ENCODE assay signal across 25 cellular contexts in genomic region chr17:80164185-80164584, GRCh38. TPM values are rescaled to one million over a fixed set of nuclear protein-coding genes. Genes with fewer than 3 reads are reported as not detected.
"Had no signal": no experiment of that assay in that cellular context is flagged by ENCODE, and none has a peak within 500 bp of the region (broad histone marks: within the 10 kb centered on the region; RNA-seq: fewer than 3 reads in every experiment).

No MANE protein-coding gene starts in this region.

- ATAC-seq: activated naive CD8-positive, alpha-beta T cell treated with anti-CD3 and anti-CD28 coated beads, Interleukin-2, amount 50 U/mL, for 24 hours; activated T-cell treated with anti-CD3 and anti-CD28 coated beads, Interleukin-2, amount 50 U/mL, for 4 hours; activated T-helper 17 cell treated with anti-CD3 and anti-CD28 coated beads, Interleukin-2, amount 50 U/mL, for 72 hours; gastrocnemius medialis; sciatic nerve; stimulated activated naive CD8-positive, alpha-beta T cell treated with anti-CD3 and anti-CD28 coated beads, Interleukin-15, Interleukin-2, amounts not matched to agents 100 U/mL and 50 U/mL, for 24 hours had no signal

- H3K4me1 ChIP-seq: gastrocnemius medialis, left ventricle myocardium inferior, uterus had no signal

- H3K27ac ChIP-seq: coronary artery, gastrocnemius medialis, left ventricle myocardium inferior, skin epidermis, thoracic aorta, uterus had no signal

- H3K27me3 ChIP-seq: dorsolateral prefrontal cortex, gastrocnemius medialis, uterus had no signal

- H3K9me3 ChIP-seq: gastrocnemius medialis, left ventricle myocardium inferior, thoracic aorta, uterus had no signal

- H3K36me3 ChIP-seq: gastrocnemius medialis, left ventricle myocardium inferior, thoracic aorta, uterus had no signal

- H3K4me3 ChIP-seq: coronary artery, gastrocnemius medialis, left ventricle myocardium inferior, lung, skin epidermis, thoracic aorta, uterus had no signal

- DNase-seq: activated CD4-positive, alpha-beta memory T cell treated with anti-CD3 and anti-CD28 coated beads for 36 hours; activated CD4-positive, alpha-beta T cell treated with anti-CD3 and anti-CD28 coated beads, Interleukin-2, amount 10 ng/mL, durations not matched to agents 24 days and 14 days; activated CD4-positive, CD25-positive, alpha-beta regulatory T cell treated with anti-CD3 and anti-CD28 coated beads, Interleukin-2, amount 50 U/mL, for 72 hours; activated CD8-positive, alpha-beta memory T cell treated with anti-CD3 and anti-CD28 coated beads, Interleukin-2, amount 50 U/mL, for 48 hours; activated naive CD8-positive, alpha-beta T cell treated with anti-CD3 and anti-CD28 coated beads, Interleukin-2, amount 50 U/mL, for 24 hours; activated T-cell treated with anti-CD3 and anti-CD28 coated beads, Interleukin-2, amount 50 U/mL, for 4 hours; dorsolateral prefrontal cortex; effector memory CD4-positive, alpha-beta T cell; gastrocnemius medialis; glutamatergic neuron; left ventricle myocardium inferior; stimulated activated CD4-positive, alpha-beta T cell treated with anti-CD3 and anti-CD28 coated beads, Interleukin-12 subunit alpha, Interleukin-12 subunit beta, amount 100 ng/mL, for 4 hours; stimulated activated CD4-positive, alpha-beta T cell treated with anti-CD3 and anti-CD28 coated beads, Interleukin-4, amount 100 ng/mL, for 1 hour; stimulated activated naive CD8-positive, alpha-beta T cell treated with anti-CD3 and anti-CD28 coated beads, Interleukin-15, Interleukin-2, amounts not matched to agents 100 U/mL and 50 U/mL, for 24 hours; T-helper 2 cell; uterus had no signal

- FAIRE-seq: bronchial epithelial cell, islet of Langerhans had no signal

RNA-seq across cellular contexts. Expression of gene CARD14, which starts 5.6 kb away (rescaled TPM):
- total RNA-seq: activated CD4-positive, alpha-beta memory T cell treated with anti-CD3 and anti-CD28 coated beads for 36 hours; activated CD4-positive, alpha-beta T cell treated with anti-CD3 and anti-CD28 coated beads, Interleukin-2, amount 10 ng/mL, durations not matched to agents 24 days and 14 days; activated T-cell treated with anti-CD3 and anti-CD28 coated beads, Interleukin-2, amount 50 U/mL, for 4 hours; activated T-helper 17 cell treated with anti-CD3 and anti-CD28 coated beads, Interleukin-2, amount 50 U/mL, for 72 hours; gastrocnemius medialis; osteoblast; thoracic aorta had no signal
